In genomic region chr17:77553459-77554066, GRCh38 we compare ENCODE assay signal across 18 cellular contexts.
A peak's percentile ranks its signal among the peaks of the same experiment; 100 is the strongest.
DNase-seq lines count a peak whose midpoint lies in the region; ATAC-seq and TF ChIP-seq lines count a peak whose summit lies in the region.
"Had no signal": no experiment of that assay in that cellular context is flagged by ENCODE, and none has a peak within 500 bp of the region (broad histone marks: within the 10 kb centered on the region; RNA-seq: fewer than 3 reads in every experiment).

No MANE protein-coding gene starts in this region.

- peak overlapping the region; percentile 12 for H3K27ac Mint-ChIP-seq in neural progenitor cell
- no peak overlapping the region for H3K27ac Mint-ChIP-seq in CD14-positive monocyte
- no peak overlapping the region for H3K27ac Mint-ChIP-seq in activated CD8-positive, alpha-beta T cell treated with anti-CD3 and anti-CD28 coated beads for 36 hours
- H3K27ac Mint-ChIP-seq: B cell; CD4-positive, alpha-beta memory T cell; IgD-negative memory B cell had no signal

- H3K4me3 ChIP-seq in OCI-LY7 (ENCODE audit: low read depth, low read length, poor library complexity, severe bottlenecking) (no peak overlapping the region), neural progenitor cell (no peak overlapping the region)
- H3K4me3 ChIP-seq: GM12878, HAP-1 had no signal

- POLR2A ChIA-PET in OCI-LY7 (lab: Charles Lee), result interaction anchor here (0.5 kb wide), 1 partner anchor 112 kb away, joined by 3 read pairs; no protein-coding TSS in a partner anchor
- POLR2A ChIA-PET in activated CD8-positive, alpha-beta T cell treated with anti-CD3 and anti-CD28 coated beads for 36 hours (lab: Charles Lee), result no interaction called here

- H3K9ac ChIP-seq in neural progenitor cell, result no peak overlapping the region

- H3K27ac ChIP-seq in OCI-LY7 (ENCODE audit: low read depth, low read length, poor library complexity, severe bottlenecking) (no peak overlapping the region), neural progenitor cell (no peak overlapping the region)
- H3K27ac ChIP-seq: C4-2B, HL-60 had no signal

- H3K9me3 ChIP-seq in OCI-LY7 (ENCODE audit: low read length) (no peaks in the 10 kb centered on the region), neural progenitor cell (ENCODE audit: low read depth) (no peaks in the 10 kb centered on the region)
- H3K9me3 ChIP-seq: HAP-1 had no signal

- H3K9me3 Mint-ChIP-seq in neural progenitor cell (no peaks in the 10 kb centered on the region), CD14-positive monocyte (peaks cover 0 to 2% (median 0%) of the 10 kb centered on the region in 7 donors)
- H3K9me3 Mint-ChIP-seq in activated CD8-positive, alpha-beta T cell treated with anti-CD3 and anti-CD28 coated beads for 36 hours, result no peaks in the 10 kb centered on the region
- H3K9me3 Mint-ChIP-seq: CD4-positive, alpha-beta memory T cell had no signal

- H3K9me2 ChIP-seq in OCI-LY7 (ENCODE audit: insufficient read depth, low read length), result no peaks in the 10 kb centered on the region

- H3K27me3 ChIP-seq in neural progenitor cell, result no peaks in the 10 kb centered on the region

- DNase-seq in Right ventricle myocardium inferior (ENCODE audit: missing footprints) (peak; percentile 58), left ventricle myocardium superior (no peak), OCI-LY7 (ENCODE audit: low spot score) (peak; percentile 50), neural progenitor cell (ENCODE audit: low spot score) (no peak), CD14-positive monocyte (ENCODE audit: low spot score) (no peak)
- no peak for DNase-seq in activated CD8-positive, alpha-beta T cell treated with anti-CD3 and anti-CD28 coated beads for 36 hours
- DNase-seq: 8988T; CD4-positive, alpha-beta memory T cell; DMS79 treated with DMSO at 0.1 percent for 48 hours; GF-D8; KG1 had no signal

- H3K4me1 Mint-ChIP-seq in neural progenitor cell, result peaks cover 33% of the 10 kb centered on the region
- peaks cover 9% of the 10 kb centered on the region for H3K4me1 Mint-ChIP-seq in CD14-positive monocyte
- H3K4me1 Mint-ChIP-seq in activated CD8-positive, alpha-beta T cell treated with anti-CD3 and anti-CD28 coated beads for 36 hours (ENCODE audit: low read depth), result no peaks in the 10 kb centered on the region

- no peaks in the 10 kb centered on the region for H3K36me3 ChIP-seq in OCI-LY7 (ENCODE audit: insufficient read depth, low read length)
- no peaks in the 10 kb centered on the region for H3K36me3 ChIP-seq in neural progenitor cell
- H3K36me3 ChIP-seq: HAP-1 had no signal

- no peaks in the 10 kb centered on the region for H3K4me1 ChIP-seq in OCI-LY7 (ENCODE audit: insufficient read depth, low read length, poor library complexity, severe bottlenecking)
- peaks cover 18% of the 10 kb centered on the region for H3K4me1 ChIP-seq in neural progenitor cell
- H3K4me1 ChIP-seq: HAP-1 had no signal

- H3K36me3 Mint-ChIP-seq in neural progenitor cell (no peaks in the 10 kb centered on the region), CD14-positive monocyte (no peaks in the 10 kb centered on the region)
- no peaks in the 10 kb centered on the region for H3K36me3 Mint-ChIP-seq in activated CD8-positive, alpha-beta T cell treated with anti-CD3 and anti-CD28 coated beads for 36 hours (ENCODE audit: low read depth)
- H3K36me3 Mint-ChIP-seq: CD4-positive, alpha-beta memory T cell; IgD-negative memory B cell had no signal

- BruUV-seq in OCI-LY7 (replicated peaks; lab: Mats Ljungman, UMichigan), result no TSS peak

- peak overlapping the region; percentile 42 for H3K4me3 Mint-ChIP-seq in neural progenitor cell
- no peak overlapping the region for H3K4me3 Mint-ChIP-seq in CD14-positive monocyte
- no peak overlapping the region for H3K4me3 Mint-ChIP-seq in activated CD8-positive, alpha-beta T cell treated with anti-CD3 and anti-CD28 coated beads for 36 hours
- H3K4me3 Mint-ChIP-seq: B cell had no signal

- H3K27me3 Mint-ChIP-seq in neural progenitor cell (ENCODE audit: insufficient read depth, low read depth), result peaks cover 5% of the 10 kb centered on the region
- peaks cover 4 to 14% (median 5%) of the 10 kb centered on the region in 3 donors for H3K27me3 Mint-ChIP-seq in CD14-positive monocyte (ENCODE audit: low read depth in 3 of 3)
- no peaks in the 10 kb centered on the region for H3K27me3 Mint-ChIP-seq in activated CD8-positive, alpha-beta T cell treated with anti-CD3 and anti-CD28 coated beads for 36 hours

- no peak overlapping the region for H3K4me2 ChIP-seq in OCI-LY7 (ENCODE audit: low read length)
- H3K4me2 ChIP-seq in neural progenitor cell, result no peak overlapping the region

- ATAC-seq in Right ventricle myocardium inferior (no peak), left ventricle myocardium superior (no peak), HG02642 (IDR thresholded peaks at IDR 0.05; ENCODE audit: poor library complexity, unreplicated experiment) (no peak)
- ATAC-seq in activated CD8-positive, alpha-beta T cell treated with anti-CD3 and anti-CD28 coated beads for 36 hours, result no peak
- ATAC-seq: GM12878 had no signal

- no peaks in the 10 kb centered on the region for H4K20me1 ChIP-seq in OCI-LY7 (ENCODE audit: insufficient read depth, low read length)
- no peaks in the 10 kb centered on the region for H4K20me1 ChIP-seq in neural progenitor cell (ENCODE audit: low read depth)

- no peak for TF ChIP-seq CTCF in OCI-LY7 (conservative IDR thresholded peaks at IDR 0.05; ENCODE audit: low read length)
- TF ChIP-seq CTCF in neural progenitor cell (IDR thresholded peaks at IDR 0.05), result no peak
- TF ChIP-seq CTCF in CD14-positive monocyte (IDR thresholded peaks at IDR 0.05), result no peak
- TF ChIP-seq CTCF in activated CD8-positive, alpha-beta T cell treated with anti-CD3 and anti-CD28 coated beads for 36 hours (IDR thresholded peaks at IDR 0.05), result no peak

- CTCF ChIA-PET in OCI-LY7 (lab: Charles Lee; ENCODE audit: unreplicated experiment), result no interaction called here
- CTCF ChIA-PET in activated CD8-positive, alpha-beta T cell treated with anti-CD3 and anti-CD28 coated beads for 36 hours (lab: Charles Lee), result interaction anchor here (3.6 kb wide), 1 partner anchor 11 kb away, joined by 12 read pairs; no protein-coding TSS in a partner anchor

- H2AFZ ChIP-seq in OCI-LY7 (ENCODE audit: low read length) (no peak overlapping the region), neural progenitor cell (replicated peaks) (no peak overlapping the region)

- H3F3A ChIP-seq in neural progenitor cell (ENCODE audit: low read depth), result no peaks in the 10 kb centered on the region

- intact Hi-C loops in Right ventricle myocardium inferior (cut with DNase I), result no loop called here
- intact Hi-C loops in left ventricle myocardium superior (cut with micrococcal nuclease), result no loop called here
- intact Hi-C loops in OCI-LY7 (cut with micrococcal nuclease; ENCODE audit: unreplicated experiment), result no loop called here
- intact Hi-C loops in CD14-positive monocyte (cut with micrococcal nuclease), result no loop called here
- intact Hi-C loops in activated CD8-positive, alpha-beta T cell treated with anti-CD3 and anti-CD28 coated beads for 36 hours (cut with micrococcal nuclease), result no loop called here

- H3K79me2 ChIP-seq in OCI-LY7 (ENCODE audit: insufficient read depth, low read depth, low read length) (no peaks in the 10 kb centered on the region), neural progenitor cell (ENCODE audit: low read depth) (no peaks in the 10 kb centered on the region)

Comparison
In these comparisons a context has a peak if more than half of its experiments do, and no peak if none do; other contexts are left out.
1. DNase-seq: peak in Right ventricle myocardium inferior (single experiment) and OCI-LY7 (single experiment); none in left ventricle myocardium superior (single experiment), neural progenitor cell (single experiment), CD14-positive monocyte (single experiment) and activated CD8-positive, alpha-beta T cell treated with anti-CD3 and anti-CD28 coated beads for 36 hours (single experiment).